Comparison of ENCODE assay signal across 27 cellular contexts in genomic region chr7:24932389-24932788, GRCh38. TPM values are rescaled to one million over a fixed set of nuclear protein-coding genes. Genes with fewer than 3 reads are reported as not detected.
DNase-seq lines count a peak whose midpoint lies in the region; ATAC-seq and TF ChIP-seq lines count a peak whose summit lies in the region.
"Had no signal": no experiment of that assay in that cellular context is flagged by ENCODE, and none has a peak within 500 bp of the region (broad histone marks: within the 10 kb centered on the region; RNA-seq: fewer than 3 reads in every experiment).

No MANE protein-coding gene starts in this region.

- peak overlapping the region; percentile 87 for H3K27ac ChIP-seq in OCI-LY7 (ENCODE audit: low read depth, low read length, poor library complexity, severe bottlenecking)
- H3K27ac ChIP-seq: cardiac muscle cell, esophagus muscularis mucosa, left lung, SJSA1, suprapubic skin, WERI-Rb-1 had no signal

- H3K9me3 ChIP-seq in ES-I3 (ENCODE audit: control insufficient read depth, insufficient read depth, low read length) (no peaks in the 10 kb centered on the region; the same call in 1 of the 2 replicates), OCI-LY7 (ENCODE audit: low read length) (peaks cover 12% of the 10 kb centered on the region)
- H3K9me3 ChIP-seq: esophagus muscularis mucosa, HAP-1, left lung, SJSA1, suprapubic skin had no signal

- H3K4me1 ChIP-seq in ES-I3 (ENCODE audit: insufficient read depth, low read length) (peaks cover 17% of the 10 kb centered on the region), OCI-LY7 (ENCODE audit: insufficient read depth, low read length, poor library complexity, severe bottlenecking) (peaks cover 83% of the 10 kb centered on the region)
- H3K4me1 ChIP-seq: left lung had no signal

- no peak overlapping the region for H3K4me3 Mint-ChIP-seq in stimulated activated effector memory CD8-positive, alpha-beta T cell treated with anti-CD3 and anti-CD28 coated beads, Interleukin-12 subunit alpha, Interleukin-12 subunit beta, amount 100 ng/mL, for 72 hours
- H3K4me3 Mint-ChIP-seq: activated CD4-positive, alpha-beta T cell treated with anti-CD3 and anti-CD28 coated beads, Interleukin-2, amount 10 ng/mL, durations not matched to agents 7 days and 5 days; activated naive CD8-positive, alpha-beta T cell; mesothelial cell of epicardium; naive thymus-derived CD8-positive, alpha-beta T cell had no signal

- H3K36me3 Mint-ChIP-seq in stimulated activated effector memory CD8-positive, alpha-beta T cell treated with anti-CD3 and anti-CD28 coated beads, Interleukin-12 subunit alpha, Interleukin-12 subunit beta, amount 100 ng/mL, for 72 hours: peaks cover 8% of the 10 kb centered on the region

- no peak overlapping the region for H2AFZ ChIP-seq in OCI-LY7 (ENCODE audit: low read length)

- H3K27ac Mint-ChIP-seq in stimulated activated effector memory CD8-positive, alpha-beta T cell treated with anti-CD3 and anti-CD28 coated beads, Interleukin-12 subunit alpha, Interleukin-12 subunit beta, amount 100 ng/mL, for 72 hours: peak overlapping the region; percentile 27
- H3K27ac Mint-ChIP-seq: activated CD4-positive, alpha-beta T cell treated with anti-CD3 and anti-CD28 coated beads, Interleukin-2, amount 10 ng/mL, durations not matched to agents 7 days and 5 days; activated naive CD8-positive, alpha-beta T cell; mesothelial cell of epicardium had no signal

- ATAC-seq in stimulated activated effector memory CD8-positive, alpha-beta T cell treated with anti-CD3 and anti-CD28 coated beads, Interleukin-12 subunit alpha, Interleukin-12 subunit beta, amount 100 ng/mL, for 72 hours: no peak
- ATAC-seq in GM21723 (IDR thresholded peaks at IDR 0.05; ENCODE audit: unreplicated experiment): no peak
- ATAC-seq: left lung; naive thymus-derived CD8-positive, alpha-beta T cell had no signal

- DNase-seq in OCI-LY7 (ENCODE audit: low spot score) (no peak), epithelial cell of proximal tubule (ENCODE audit: low read depth) (no peak), HEK293T (ENCODE audit: extremely low spot score) (no peak), KG1 (lab: John Stamatoyannopoulos, UW) (no peak)
- no peak for DNase-seq in stimulated activated effector memory CD8-positive, alpha-beta T cell treated with anti-CD3 and anti-CD28 coated beads, Interleukin-12 subunit alpha, Interleukin-12 subunit beta, amount 100 ng/mL, for 72 hours (ENCODE audit: low spot score in 2 of 2)
- DNase-seq: activated CD4-positive, alpha-beta T cell treated with anti-CD3 and anti-CD28 coated beads, Interleukin-2, amount 10 ng/mL, durations not matched to agents 7 days and 5 days; dermis blood vessel endothelial cell; DMS153; foreskin fibroblast; left lung; naive thymus-derived CD8-positive, alpha-beta T cell; NCI-H1092 treated with DMSO at 0.1 percent for 48 hours; NCI-H1694 treated with DMSO at 0.1 percent for 48 hours; NCI-H446 treated with DMSO at 0.1 percent for 48 hours; NCI-H774; RPMI8226; stimulated activated naive CD4-positive, alpha-beta T cell; WERI-Rb-1 had no signal

- peak overlapping the region; percentile 89 for H3K4me2 ChIP-seq in OCI-LY7 (ENCODE audit: low read length)

- H3K4me3 ChIP-seq in OCI-LY7 (ENCODE audit: low read depth, low read length, poor library complexity, severe bottlenecking) (peak overlapping the region; percentile 59), epithelial cell of proximal tubule (ENCODE audit: low read depth, low read length) (peak overlapping the region; percentile 13)
- H3K4me3 ChIP-seq: cardiac muscle cell, esophagus muscularis mucosa, HAP-1, left lung, SJSA1, suprapubic skin had no signal

- peaks cover 91% of the 10 kb centered on the region for H3K79me2 ChIP-seq in OCI-LY7 (ENCODE audit: insufficient read depth, low read depth, low read length)

- peaks cover 74% of the 10 kb centered on the region for H3K4me1 Mint-ChIP-seq in stimulated activated effector memory CD8-positive, alpha-beta T cell treated with anti-CD3 and anti-CD28 coated beads, Interleukin-12 subunit alpha, Interleukin-12 subunit beta, amount 100 ng/mL, for 72 hours

- intact Hi-C loops in OCI-LY7 (cut with micrococcal nuclease; ENCODE audit: unreplicated experiment): loop anchor here (1.0 to 2.0 kb wide), 2 partner anchors 46 to 112 kb away; no protein-coding TSS in a partner anchor

- peak overlapping the region; percentile 8; the same call in 1 of the 2 replicates for H3K9ac ChIP-seq in ES-I3 (ENCODE audit: low read depth, low read length)

- H3K9me2 ChIP-seq in OCI-LY7 (ENCODE audit: insufficient read depth, low read length): no peaks in the 10 kb centered on the region

- peaks cover 13% of the 10 kb centered on the region; the same call in 1 of the 2 replicates for H4K20me1 ChIP-seq in OCI-LY7 (ENCODE audit: insufficient read depth, low read length)

- POLR2A ChIA-PET in OCI-LY7 (lab: Charles Lee): interaction anchor here (1.7 to 3.2 kb wide), 4 partner anchors 10 to 21 kb away, joined by 5 to 18 read pairs (median 8); no protein-coding TSS in a partner anchor
- POLR2A ChIA-PET in HEK293T (lab: Yijun Ruan, JAX): no interaction called here

- peaks cover 3% of the 10 kb centered on the region for H3K9me3 Mint-ChIP-seq in stimulated activated effector memory CD8-positive, alpha-beta T cell treated with anti-CD3 and anti-CD28 coated beads, Interleukin-12 subunit alpha, Interleukin-12 subunit beta, amount 100 ng/mL, for 72 hours
- H3K9me3 Mint-ChIP-seq: naive thymus-derived CD8-positive, alpha-beta T cell had no signal

- CTCF ChIA-PET in OCI-LY7 (lab: Charles Lee; ENCODE audit: unreplicated experiment): no interaction called here
- CTCF ChIA-PET in HEK293T (lab: Yijun Ruan, JAX): no interaction called here

- no TSS peak for BruUV-seq in OCI-LY7 (replicated peaks; lab: Mats Ljungman, UMichigan)

- TF ChIP-seq CTCF in OCI-LY7 (conservative IDR thresholded peaks at IDR 0.05; ENCODE audit: low read length): no peak
- no peak for TF ChIP-seq CTCF in epithelial cell of proximal tubule (conservative IDR thresholded peaks at IDR 0.05; ENCODE audit: low read depth, low read length)

- no peaks in the 10 kb centered on the region for H3K36me3 ChIP-seq in ES-I3 (ENCODE audit: insufficient read depth, low read length)
- peaks cover 51% of the 10 kb centered on the region for H3K36me3 ChIP-seq in OCI-LY7 (ENCODE audit: insufficient read depth, low read length)
- H3K36me3 ChIP-seq: cardiac muscle cell, esophagus muscularis mucosa, HAP-1, left lung, SJSA1, suprapubic skin, WERI-Rb-1 had no signal

TF ChIP-seq in HEK293T, 16 proteins besides CTCF, POLR2A, EP300 and RAD21:
- TF ChIP-seq HDGF (IDR thresholded peaks at IDR 0.05; ENCODE audit: borderline replicate concordance) (no peak), PKNOX1 (IDR thresholded peaks at IDR 0.05) (no peak), ZNF384 (IDR thresholded peaks at IDR 0.05) (no peak), SUZ12 (IDR thresholded peaks at IDR 0.05) (no peak), FOXK2 (IDR thresholded peaks at IDR 0.05) (no peak), TARDBP (IDR thresholded peaks at IDR 0.05) (no peak), L3MBTL2 (conservative IDR thresholded peaks at IDR 0.05) (no peak), ELF4 (IDR thresholded peaks at IDR 0.05) (no peak)

RNA-seq across cellular contexts. Expression of gene OSBPL3, which starts 47.6 kb away (rescaled TPM):
- 24.6 and 28.7 TPM in 2 replicates for total RNA-seq in OCI-LY7 (2014; rRNA removed; shearing (Covaris generic))
- total RNA-seq in OCI-LY7 (2022): 67.0 and 79.9 TPM in 2 replicates
- 24.5 and 26.8 TPM in 2 replicates for total RNA-seq in epithelial cell of proximal tubule
